In genomic region chr3:169660709-169661566, GRCh38 we compare ENCODE assay signal across 8 cellular contexts. TPM values are rescaled to one million over a fixed set of nuclear protein-coding genes. Genes with fewer than 3 reads are reported as not detected.
DNase-seq lines count a peak whose midpoint lies in the region; ATAC-seq and TF ChIP-seq lines count a peak whose summit lies in the region.

No MANE protein-coding gene starts in this region.

- peak overlapping the region in 1 of 7 donors; percentile 40 for H3K27ac Mint-ChIP-seq in CD14-positive monocyte

- ATAC-seq in HG02970 (IDR thresholded peaks at IDR 0.05; ENCODE audit: low FRiP score, unreplicated experiment): no peak

- H3K4me1 Mint-ChIP-seq in CD14-positive monocyte: peaks cover 49% of the 10 kb centered on the region

- peaks cover 0 to 42% (median 15%) of the 10 kb centered on the region in 7 donors for H3K9me3 Mint-ChIP-seq in CD14-positive monocyte

- peak overlapping the region; percentile 74 for H3K4me3 ChIP-seq in ectodermal cell (ENCODE audit: insufficient read depth, low read depth, low read length)

- peaks cover 43% of the 10 kb centered on the region for H3K4me1 ChIP-seq in ectodermal cell (ENCODE audit: control insufficient read depth, insufficient read depth, low read length)

- TF ChIP-seq CTCF in CD14-positive monocyte (IDR thresholded peaks at IDR 0.05): no peak

- intact Hi-C loops in CD14-positive monocyte (cut with micrococcal nuclease): loop anchor here (5.0 kb wide), 2 partner anchors 514 to 799 kb away; no protein-coding TSS in a partner anchor

- H3K27me3 Mint-ChIP-seq in CD14-positive monocyte (ENCODE audit: low read depth in 3 of 3): peaks cover 85 to 94% (median 92%) of the 10 kb centered on the region in 3 donors

- H3K27ac ChIP-seq in ectodermal cell (ENCODE audit: insufficient read depth, low read depth, low read length, poor library complexity, severe bottlenecking): no peak overlapping the region

- H3K4me3 Mint-ChIP-seq in CD14-positive monocyte: peak overlapping the region; percentile 91 to 94

- H3K27me3 ChIP-seq in ectodermal cell (ENCODE audit: control insufficient read depth, insufficient read depth, low read length, poor library complexity, severe bottlenecking): peaks cover 86% of the 10 kb centered on the region

- H3K9me3 ChIP-seq in ectodermal cell (ENCODE audit: control insufficient read depth, low read length): no peaks in the 10 kb centered on the region

- no peaks in the 10 kb centered on the region for H3K36me3 ChIP-seq in ectodermal cell (ENCODE audit: control insufficient read depth, insufficient read depth, low read length)

- peaks cover 4 to 14% of the 10 kb centered on the region in 2 donors for H3K36me3 Mint-ChIP-seq in CD14-positive monocyte

- 0 to 1% methylated on average over 31 to 32 of the region's 32 CpGs for WGBS in ectodermal cell, 2 experiments

- DNase-seq in CD14-positive monocyte (ENCODE audit: low spot score) (no peak), MV-4-11 (lab: John Stamatoyannopoulos, UW) (peak; percentile 55), myocyte (ENCODE audit: low read depth) (peak; percentile 8), NCI-H1105 (lab: John Stamatoyannopoulos, UW) (no peak), NCI-H2029 (lab: John Stamatoyannopoulos, UW) (no peak), NCI-H1694 treated with DMSO at 0.1 percent for 48 hours (lab: John Stamatoyannopoulos, UW) (no peak)

RNA-seq across cellular contexts. Expression of gene MECOM, which starts 2.6 kb away (rescaled TPM):
- polyA plus RNA-seq in CD14-positive monocyte: not detected
- polyA plus RNA-seq in ectodermal cell (2013, experiment 1 of 4): 2.9 TPM
- 4.9 TPM for polyA plus RNA-seq in ectodermal cell (2013, experiment 2 of 4)
- polyA plus RNA-seq in ectodermal cell (2013, experiment 3 of 4): 2.7 TPM
- 4.1 TPM for polyA plus RNA-seq in ectodermal cell (2013, experiment 4 of 4)
- total RNA-seq in myocyte: 4.6 and 10.9 TPM in 2 replicates
- polyA plus RNA-seq in myocyte (2012): 2.3 TPM

Comparison
In these comparisons a context has a peak if more than half of its experiments do, and no peak if none do; other contexts are left out.
1. DNase-seq: peak in MV-4-11 (single experiment) and myocyte (single experiment); none in CD14-positive monocyte (single experiment), NCI-H1105 (single experiment), NCI-H2029 (single experiment) and NCI-H1694 treated with DMSO at 0.1 percent for 48 hours (single experiment).